In genomic region chrX:16957751-16958150, GRCh38 we compare ENCODE assay signal across 4 cellular contexts. TPM values are rescaled to one million over a fixed set of nuclear protein-coding genes. Genes with fewer than 3 reads are reported as not detected.
"Had no signal": no experiment of that assay in that cellular context is flagged by ENCODE, and none has a peak within 500 bp of the region (broad histone marks: within the 10 kb centered on the region; RNA-seq: fewer than 3 reads in every experiment).

No MANE protein-coding gene starts in this region.

- ATAC-seq: GM12878 had no signal

- DNase-seq: GDM1, GF-D8 had no signal

- H3K4me3 ChIP-seq: GM12878 had no signal

RNA-seq across cellular contexts. Expression of gene REPS2, which starts 11.3 kb away (rescaled TPM):
- total RNA-seq: G401 had no signal
